15 cellular contexts compared by ENCODE assay signal in the genomic region with DNA sequence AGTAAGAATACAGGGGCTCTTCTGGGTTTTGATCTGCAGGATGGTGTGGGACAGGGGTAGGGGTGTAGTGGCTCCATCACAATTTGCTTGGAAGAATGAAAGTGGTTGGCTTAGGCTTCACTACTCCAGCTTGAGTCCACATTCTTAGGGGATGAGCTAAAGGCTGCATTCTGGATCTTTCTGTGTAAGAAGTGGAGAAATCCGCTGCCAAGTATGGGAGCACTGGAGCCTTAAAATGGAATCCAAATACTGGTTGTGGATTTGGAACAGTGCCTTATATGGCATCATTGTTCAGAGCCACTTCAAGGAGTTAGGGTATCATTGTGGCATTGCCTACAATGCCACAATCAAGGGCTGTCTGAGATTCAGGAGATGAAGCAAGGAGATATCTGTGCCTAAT.
"Had no signal": no experiment of that assay in that cellular context is flagged by ENCODE, and none has a peak within 500 bp of the region (broad histone marks: within the 10 kb centered on the region; RNA-seq: fewer than 3 reads in every experiment).

No MANE protein-coding gene starts in this region.

- H3K4me1 ChIP-seq: body of pancreas had no signal

- H3K36me3 Mint-ChIP-seq: activated CD4-positive, alpha-beta memory T cell treated with anti-CD3 and anti-CD28 coated beads for 36 hours; activated CD8-positive, alpha-beta memory T cell treated with anti-CD3 and anti-CD28 coated beads, Interleukin-2, amount 10 ng/mL, durations not matched to agents 7 days and 5 days had no signal

- DNase-seq: activated CD4-positive, alpha-beta memory T cell treated with anti-CD3 and anti-CD28 coated beads for 36 hours; activated CD4-positive, alpha-beta T cell treated with anti-CD3 and anti-CD28 coated beads for 36 hours; activated CD8-positive, alpha-beta memory T cell treated with anti-CD3 and anti-CD28 coated beads, Interleukin-2, amount 10 ng/mL, durations not matched to agents 7 days and 5 days; activated naive CD4-positive, alpha-beta T cell treated with anti-CD3 and anti-CD28 coated beads, Interleukin-2, amount 50 U/mL, for 16 hours; activated T-cell treated with anti-CD3 and anti-CD28 coated beads, Interleukin-2, amount 50 U/mL, for 1 hour; body of pancreas; effector memory CD4-positive, alpha-beta T cell; hypothalamus; kidney glomerular epithelial cell; stimulated activated CD4-positive, alpha-beta T cell treated with anti-CD3 and anti-CD28 coated beads, Interleukin-1b, Interleukin-23, amount 100 ng/mL, for 48 hours; T-helper 17 cell; WERI-Rb-1 had no signal

- H3K36me3 ChIP-seq: WERI-Rb-1 had no signal

- H3K9me3 Mint-ChIP-seq: activated CD4-positive, alpha-beta memory T cell treated with anti-CD3 and anti-CD28 coated beads for 36 hours; central memory CD8-positive, alpha-beta T cell; dendritic cell treated with granulocyte-macrophage colony-stimulating factor and Interleukin-4, amounts not matched to agents 40 ng/mL and 50 ng/mL, for 4 days; nephron had no signal

- H3K9me3 ChIP-seq: body of pancreas had no signal

- H3K27ac ChIP-seq: body of pancreas, WERI-Rb-1 had no signal

- H3K27ac Mint-ChIP-seq: activated CD4-positive, alpha-beta memory T cell treated with anti-CD3 and anti-CD28 coated beads for 36 hours; activated CD4-positive, alpha-beta T cell treated with anti-CD3 and anti-CD28 coated beads for 36 hours; activated CD8-positive, alpha-beta memory T cell treated with anti-CD3 and anti-CD28 coated beads, Interleukin-2, amount 10 ng/mL, durations not matched to agents 7 days and 5 days; dendritic cell treated with granulocyte-macrophage colony-stimulating factor and Interleukin-4, amounts not matched to agents 40 ng/mL and 50 ng/mL, for 4 days; nephron had no signal

- H3K27me3 Mint-ChIP-seq: activated CD4-positive, alpha-beta memory T cell treated with anti-CD3 and anti-CD28 coated beads for 36 hours; dendritic cell treated with granulocyte-macrophage colony-stimulating factor and Interleukin-4, amounts not matched to agents 40 ng/mL and 50 ng/mL, for 4 days had no signal

- H3K4me1 Mint-ChIP-seq: activated CD4-positive, alpha-beta T cell treated with anti-CD3 and anti-CD28 coated beads for 36 hours; activated CD8-positive, alpha-beta memory T cell treated with anti-CD3 and anti-CD28 coated beads, Interleukin-2, amount 10 ng/mL, durations not matched to agents 7 days and 5 days; central memory CD8-positive, alpha-beta T cell; T-helper 17 cell had no signal

- H3K4me3 Mint-ChIP-seq: activated CD4-positive, alpha-beta memory T cell treated with anti-CD3 and anti-CD28 coated beads for 36 hours; activated CD4-positive, alpha-beta T cell treated with anti-CD3 and anti-CD28 coated beads for 36 hours; activated CD8-positive, alpha-beta memory T cell treated with anti-CD3 and anti-CD28 coated beads, Interleukin-2, amount 10 ng/mL, durations not matched to agents 7 days and 5 days; central memory CD8-positive, alpha-beta T cell; dendritic cell treated with granulocyte-macrophage colony-stimulating factor and Interleukin-4, amounts not matched to agents 40 ng/mL and 50 ng/mL, for 4 days; nephron; T-helper 17 cell had no signal

- H3K4me3 ChIP-seq: body of pancreas had no signal

- H3K27me3 ChIP-seq: body of pancreas had no signal
